27 cellular contexts compared by ENCODE assay signal in genomic region chr19:29626386-29626785, GRCh38. TPM values are rescaled to one million over a fixed set of nuclear protein-coding genes. Genes with fewer than 3 reads are reported as not detected.
"Had no signal": no experiment of that assay in that cellular context is flagged by ENCODE, and none has a peak within 500 bp of the region (broad histone marks: within the 10 kb centered on the region; RNA-seq: fewer than 3 reads in every experiment).

No MANE protein-coding gene starts in this region.

- H3K4me2 ChIP-seq: hepatocyte had no signal

- H3K27ac ChIP-seq: colonic mucosa, esophagus muscularis mucosa, foreskin keratinocyte, gastroesophageal sphincter, heart left ventricle, neutrophil, prostate gland, sigmoid colon, thoracic aorta, tibial nerve, upper lobe of left lung had no signal

- H3K4me3 Mint-ChIP-seq: dendritic cell treated with granulocyte-macrophage colony-stimulating factor and Interleukin-4, amounts not matched to agents 40 ng/mL and 50 ng/mL, for 4 days; memory B cell; natural killer cell; stimulated activated naive B cell treated with anti-CD40 and anti-IgM and Interleukin-4, amounts not matched to agents 10 μg/mL and 1 μg/mL and 100 μg/mL, for 72 hours; stimulated activated naive CD8-positive, alpha-beta T cell treated with anti-CD3 and anti-CD28 coated beads, Interleukin-15, Interleukin-2, amounts not matched to agents 100 ng/mL and 50 ng/mL, for 24 hours had no signal

- H3K79me2 ChIP-seq: hepatocyte had no signal

- H3K4me3 ChIP-seq: colonic mucosa, esophagus muscularis mucosa, gastroesophageal sphincter, heart left ventricle, hepatocyte, lung, pancreas, prostate gland, sigmoid colon, thoracic aorta, tibial nerve, upper lobe of left lung had no signal

- H3K27me3 ChIP-seq: colonic mucosa, foreskin keratinocyte, hepatocyte, pancreas, tibial nerve, upper lobe of left lung had no signal

- H3K36me3 ChIP-seq: colonic mucosa, esophagus muscularis mucosa, gastroesophageal sphincter, heart left ventricle, neutrophil, pancreas, prostate gland, sigmoid colon, thoracic aorta, tibial nerve, upper lobe of left lung had no signal

- FAIRE-seq: endothelial cell of umbilical vein, islet of Langerhans, pancreas, urothelium cell line had no signal

- H2AFZ ChIP-seq: hepatocyte had no signal

- ATAC-seq: foreskin keratinocyte; gastroesophageal sphincter; heart left ventricle; left ventricle myocardium superior; natural killer cell; pancreas; right cardiac atrium; stimulated activated naive B cell treated with anti-CD40 and anti-IgM and Interleukin-4, amounts not matched to agents 10 μg/mL and 1 μg/mL and 100 μg/mL, for 72 hours had no signal

- H3K9me3 Mint-ChIP-seq: dendritic cell treated with granulocyte-macrophage colony-stimulating factor and Interleukin-4, amounts not matched to agents 40 ng/mL and 50 ng/mL, for 4 days; memory B cell; natural killer cell; stimulated activated naive B cell treated with anti-CD40 and anti-IgM and Interleukin-4, amounts not matched to agents 10 μg/mL and 1 μg/mL and 100 μg/mL, for 72 hours; stimulated activated naive CD8-positive, alpha-beta T cell treated with anti-CD3 and anti-CD28 coated beads, Interleukin-15, Interleukin-2, amounts not matched to agents 100 ng/mL and 50 ng/mL, for 24 hours had no signal

- H3K27ac Mint-ChIP-seq: dendritic cell treated with granulocyte-macrophage colony-stimulating factor and Interleukin-4, amounts not matched to agents 40 ng/mL and 50 ng/mL, for 4 days; memory B cell; stimulated activated naive B cell treated with anti-CD40 and anti-IgM and Interleukin-4, amounts not matched to agents 10 μg/mL and 1 μg/mL and 100 μg/mL, for 72 hours; stimulated activated naive CD8-positive, alpha-beta T cell treated with anti-CD3 and anti-CD28 coated beads, Interleukin-15, Interleukin-2, amounts not matched to agents 100 ng/mL and 50 ng/mL, for 24 hours had no signal

- H3K36me3 Mint-ChIP-seq: memory B cell; natural killer cell; stimulated activated naive B cell treated with anti-CD40 and anti-IgM and Interleukin-4, amounts not matched to agents 10 μg/mL and 1 μg/mL and 100 μg/mL, for 72 hours had no signal

- DNase-seq: colonic mucosa; effector CD8-positive, alpha-beta T cell; foreskin keratinocyte; heart left ventricle; left ventricle myocardium superior; natural killer cell; sigmoid colon; stimulated activated CD4-positive, alpha-beta T cell treated with anti-CD3 and anti-CD28 coated beads, Interleukin-4, amount 100 ng/mL, for 4 hours; stimulated activated naive B cell treated with anti-CD40 and anti-IgM and Interleukin-4, amounts not matched to agents 10 μg/mL and 1 μg/mL and 100 μg/mL, for 72 hours; upper lobe of left lung had no signal

- H3K27me3 Mint-ChIP-seq: stimulated activated naive CD8-positive, alpha-beta T cell treated with anti-CD3 and anti-CD28 coated beads, Interleukin-15, Interleukin-2, amounts not matched to agents 100 ng/mL and 50 ng/mL, for 24 hours had no signal

- H3K4me1 ChIP-seq: colonic mucosa, esophagus muscularis mucosa, foreskin keratinocyte, gastroesophageal sphincter, prostate gland, sigmoid colon, tibial nerve, upper lobe of left lung had no signal

- H3K9me3 ChIP-seq: colonic mucosa, esophagus muscularis mucosa, gastroesophageal sphincter, heart left ventricle, neutrophil, pancreas, prostate gland, sigmoid colon, thoracic aorta, tibial nerve, upper lobe of left lung had no signal

RNA-seq across cellular contexts. Expression of gene PLEKHF1, which starts 38.9 kb away (rescaled TPM):
- polyA plus RNA-seq: neural cell had no signal
